In the genomic region with DNA sequence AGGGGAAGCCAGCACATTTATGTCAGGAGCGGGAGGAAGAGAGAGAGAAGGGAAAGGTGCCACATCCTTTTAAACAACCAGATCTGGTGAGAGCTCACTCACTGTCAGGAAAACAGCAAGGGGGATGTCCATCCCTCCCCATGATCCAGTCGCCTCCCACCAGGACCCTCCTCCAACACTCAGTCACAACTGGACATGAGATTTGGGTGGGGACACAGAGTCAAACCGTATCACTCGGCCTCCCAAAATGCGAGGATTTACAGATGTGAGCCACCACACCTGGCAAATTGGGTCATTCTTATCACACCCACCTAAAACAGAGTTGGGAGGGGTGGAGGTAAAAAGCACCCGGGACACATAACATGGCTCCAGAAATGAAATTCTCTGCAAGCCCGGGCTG, we compare ENCODE assay signal across 26 cellular contexts. TPM values are rescaled to one million over a fixed set of nuclear protein-coding genes. Genes with fewer than 3 reads are reported as not detected.
"Had no signal": no experiment of that assay in that cellular context is flagged by ENCODE, and none has a peak within 500 bp of the region (broad histone marks: within the 10 kb centered on the region; RNA-seq: fewer than 3 reads in every experiment).

No MANE protein-coding gene starts in this region.

- H3K4me1 Mint-ChIP-seq: mesothelial cell of epicardium had no signal

- ATAC-seq: activated T-cell treated with anti-CD3 and anti-CD28 coated beads, Interleukin-2, amount 50 U/mL, for 72 hours; gastrocnemius medialis; left colon had no signal

- H3K36me3 Mint-ChIP-seq: brain, mesothelial cell of epicardium had no signal

- H3K4me3 ChIP-seq: ascending aorta, cardiac muscle cell, colonic mucosa, gastrocnemius medialis, right atrium auricular region, stomach, thyroid gland had no signal

- H3K36me3 ChIP-seq: ascending aorta, cardiac muscle cell, colonic mucosa, gastrocnemius medialis, right atrium auricular region, stomach, thyroid gland had no signal

- H3K9me3 ChIP-seq: ascending aorta, colonic mucosa, gastrocnemius medialis, right atrium auricular region, SK-N-SH, stomach, thyroid gland had no signal

- H3K27me3 ChIP-seq: ascending aorta, cardiac muscle cell, colonic mucosa, gastrocnemius medialis, right atrium auricular region, stomach, thyroid gland had no signal

- DNase-seq: activated CD4-positive, alpha-beta T cell treated with anti-CD3 and anti-CD28 coated beads, Interleukin-2, amount 50 U/mL, for 1 hour; activated effector memory CD4-positive, alpha-beta T cell treated with Interleukin-2 at 50 U/mL for 16 hours; activated naive CD4-positive, alpha-beta T cell treated with Interleukin-2 at 50 U/mL for 16 hours; activated T-cell treated with anti-CD3 and anti-CD28 coated beads, Interleukin-2, amount 50 U/mL, for 72 hours; cerebellar nuclear complex; colonic mucosa; effector CD8-positive, alpha-beta T cell; erythroblast; gastrocnemius medialis; glutamatergic neuron; left colon; mammary epithelial cell; naive B cell; SK-N-SH; stimulated activated CD4-positive, alpha-beta T cell treated with anti-CD3 and anti-CD28 coated beads, Interleukin-4, amount 100 ng/mL, for 1 hour; stomach; SW 1271; thyroid gland had no signal

- H3K27ac Mint-ChIP-seq: activated naive CD8-positive, alpha-beta T cell; activated T-cell treated with anti-CD3 and anti-CD28 coated beads, Interleukin-2, amount 50 U/mL, for 72 hours; brain; mesothelial cell of epicardium; T-helper 1 cell treated with Interleukin-12 subunit alpha and Interleukin-12 subunit beta and Interleukin-4 antibody, amounts not matched to agents 30 μg/mL and 1 μg/mL, for 36 hours had no signal

- FAIRE-seq: keratinocyte had no signal

- H3K4me1 ChIP-seq: ascending aorta, colonic mucosa, gastrocnemius medialis, right atrium auricular region, stomach, thyroid gland had no signal

- H3K4me3 Mint-ChIP-seq: activated naive CD8-positive, alpha-beta T cell; activated T-cell treated with anti-CD3 and anti-CD28 coated beads, Interleukin-2, amount 50 U/mL, for 72 hours; brain; mesothelial cell of epicardium; naive B cell; T-helper 1 cell treated with Interleukin-12 subunit alpha and Interleukin-12 subunit beta and Interleukin-4 antibody, amounts not matched to agents 30 μg/mL and 1 μg/mL, for 36 hours had no signal

- H3K27me3 Mint-ChIP-seq: activated naive CD8-positive, alpha-beta T cell; naive B cell had no signal

- H3K9me3 Mint-ChIP-seq: activated T-cell treated with anti-CD3 and anti-CD28 coated beads, Interleukin-2, amount 50 U/mL, for 72 hours; mesothelial cell of epicardium; naive B cell had no signal

RNA-seq across cellular contexts. Expression of a gene that starts 41.0 kb away (rescaled TPM):
- polyA plus RNA-seq: cardiac muscle cell, SK-N-SH had no signal
